22 cellular contexts compared by ENCODE assay signal in genomic region chr1:20704390-20705301, GRCh38. TPM values are rescaled to one million over a fixed set of nuclear protein-coding genes. Genes with fewer than 3 reads are reported as not detected.
A peak's percentile ranks its signal among the peaks of the same experiment; 100 is the strongest.
DNase-seq lines count a peak whose midpoint lies in the region; ATAC-seq and TF ChIP-seq lines count a peak whose summit lies in the region.
"Had no signal": no experiment of that assay in that cellular context is flagged by ENCODE, and none has a peak within 500 bp of the region (broad histone marks: within the 10 kb centered on the region; RNA-seq: fewer than 3 reads in every experiment).

No MANE protein-coding gene starts in this region.

- H2AFZ ChIP-seq in neural progenitor cell (replicated peaks), result no peak overlapping the region
- H2AFZ ChIP-seq: GM23248, PC-9 had no signal

- H3K9me3 Mint-ChIP-seq in glutamatergic neuron (ENCODE audit: unreplicated experiment) (peaks cover 18% of the 10 kb centered on the region), neural progenitor cell (no peaks in the 10 kb centered on the region)
- no peaks in the 10 kb centered on the region for H3K9me3 Mint-ChIP-seq in activated CD4-positive, alpha-beta memory T cell treated with anti-CD3 and anti-CD28 coated beads, Interleukin-2, amount 10 ng/mL, durations not matched to agents 7 days and 5 days
- H3K9me3 Mint-ChIP-seq: CD4-positive, CD25-positive, alpha-beta regulatory T cell had no signal

- H3K9ac ChIP-seq in neural progenitor cell, result no peak overlapping the region
- H3K9ac ChIP-seq: GM23248 had no signal

- H3K9me3 ChIP-seq in HEK293 (ENCODE audit: control insufficient read depth, insufficient read depth, low read depth, low read length), result no peaks in the 10 kb centered on the region
- H3K9me3 ChIP-seq in neural progenitor cell (ENCODE audit: low read depth), result no peaks in the 10 kb centered on the region

- H3K27me3 ChIP-seq in neural progenitor cell, result no peaks in the 10 kb centered on the region

- H4K20me1 ChIP-seq in neural progenitor cell (ENCODE audit: low read depth), result no peaks in the 10 kb centered on the region

- no peaks in the 10 kb centered on the region for H3K36me3 Mint-ChIP-seq in glutamatergic neuron (ENCODE audit: unreplicated experiment)
- no peaks in the 10 kb centered on the region for H3K36me3 Mint-ChIP-seq in neural progenitor cell
- no peaks in the 10 kb centered on the region for H3K36me3 Mint-ChIP-seq in activated CD4-positive, alpha-beta memory T cell treated with anti-CD3 and anti-CD28 coated beads, Interleukin-2, amount 10 ng/mL, durations not matched to agents 7 days and 5 days (ENCODE audit: low read depth)
- H3K36me3 Mint-ChIP-seq: CD4-positive, CD25-positive, alpha-beta regulatory T cell; IgD-negative memory B cell had no signal

- peaks cover 20% of the 10 kb centered on the region for H3K4me1 Mint-ChIP-seq in glutamatergic neuron (ENCODE audit: low read depth, unreplicated experiment)
- peaks cover 13% of the 10 kb centered on the region for H3K4me1 Mint-ChIP-seq in neural progenitor cell
- H3K4me1 Mint-ChIP-seq in activated CD4-positive, alpha-beta memory T cell treated with anti-CD3 and anti-CD28 coated beads, Interleukin-2, amount 10 ng/mL, durations not matched to agents 7 days and 5 days, result no peaks in the 10 kb centered on the region
- H3K4me1 Mint-ChIP-seq: IgD-negative memory B cell had no signal

- H3K27me3 Mint-ChIP-seq in glutamatergic neuron (ENCODE audit: unreplicated experiment), result peaks cover 15% of the 10 kb centered on the region
- H3K27me3 Mint-ChIP-seq in neural progenitor cell (ENCODE audit: insufficient read depth, low read depth), result peaks cover 12% of the 10 kb centered on the region
- H3K27me3 Mint-ChIP-seq in activated CD4-positive, alpha-beta memory T cell treated with anti-CD3 and anti-CD28 coated beads, Interleukin-2, amount 10 ng/mL, durations not matched to agents 7 days and 5 days, result peaks cover 7% of the 10 kb centered on the region

- no peak overlapping the region for H3K4me2 ChIP-seq in neural progenitor cell
- H3K4me2 ChIP-seq: PC-9 had no signal

- ATAC-seq in HG02642 (IDR thresholded peaks at IDR 0.05; ENCODE audit: poor library complexity, unreplicated experiment) (no peak), GM18868 (IDR thresholded peaks at IDR 0.05; ENCODE audit: unreplicated experiment) (no peak)

- H3K36me3 ChIP-seq in HEK293 (ENCODE audit: control insufficient read depth in 2 of 2, insufficient read depth in 1 of 2, low read length in 2 of 2) (peaks cover 0 to 12% of the 10 kb centered on the region in 2 experiments; a peak in 1 of 3 replicates), neural progenitor cell (no peaks in the 10 kb centered on the region)

- no peaks in the 10 kb centered on the region for H3F3A ChIP-seq in neural progenitor cell (ENCODE audit: low read depth)

- H3K4me3 Mint-ChIP-seq in glutamatergic neuron (ENCODE audit: unreplicated experiment), result no peak overlapping the region
- H3K4me3 Mint-ChIP-seq in neural progenitor cell, result no peak overlapping the region
- H3K4me3 Mint-ChIP-seq in activated CD4-positive, alpha-beta memory T cell treated with anti-CD3 and anti-CD28 coated beads, Interleukin-2, amount 10 ng/mL, durations not matched to agents 7 days and 5 days, result no peak overlapping the region
- H3K4me3 Mint-ChIP-seq: CD4-positive, CD25-positive, alpha-beta regulatory T cell; IgD-negative memory B cell had no signal

- no peaks in the 10 kb centered on the region for H3K4me1 ChIP-seq in HEK293 (ENCODE audit: control insufficient read depth, insufficient read depth, low read length)
- no peaks in the 10 kb centered on the region for H3K4me1 ChIP-seq in neural progenitor cell

- H3K4me3 ChIP-seq in HEK293 (ENCODE audit: low read depth, low read length), result no peak overlapping the region
- H3K4me3 ChIP-seq in neural progenitor cell, result no peak overlapping the region
- H3K4me3 ChIP-seq: GM23248, PC-9 had no signal

- H3K27ac Mint-ChIP-seq in glutamatergic neuron (ENCODE audit: unreplicated experiment) (peak overlapping the region; percentile 46), neural progenitor cell (peak overlapping the region; percentile 66)
- H3K27ac Mint-ChIP-seq in activated CD4-positive, alpha-beta memory T cell treated with anti-CD3 and anti-CD28 coated beads, Interleukin-2, amount 10 ng/mL, durations not matched to agents 7 days and 5 days, result no peak overlapping the region
- H3K27ac Mint-ChIP-seq: CD4-positive, CD25-positive, alpha-beta regulatory T cell had no signal

- POLR2A ChIA-PET in HEK293 (lab: Yijun Ruan, JAX), result interaction anchor here (0.6 kb wide), 1 partner anchor 313 kb away, joined by 3 read pairs; no protein-coding TSS in a partner anchor
- POLR2A ChIA-PET in activated CD4-positive, alpha-beta memory T cell treated with anti-CD3 and anti-CD28 coated beads, Interleukin-2, amount 10 ng/mL, durations not matched to agents 7 days and 5 days (lab: Charles Lee), result no interaction called here

- CTCF ChIA-PET in HEK293 (lab: Yijun Ruan, JAX), result interaction anchor here (0.6 kb wide), 1 partner anchor 183 kb away, joined by 3 read pairs; no protein-coding TSS in a partner anchor
- CTCF ChIA-PET in activated CD4-positive, alpha-beta memory T cell treated with anti-CD3 and anti-CD28 coated beads, Interleukin-2, amount 10 ng/mL, durations not matched to agents 7 days and 5 days (lab: Charles Lee), result interaction anchor here (1.1 kb wide), 1 partner anchor 8 kb away, joined by 3 read pairs; no protein-coding TSS in a partner anchor

- no peak overlapping the region for H3K27ac ChIP-seq in HEK293 (ENCODE audit: extremely low read depth, low read depth, low read length)
- peak overlapping the region; percentile 16 for H3K27ac ChIP-seq in angular gyrus (ENCODE audit: low read depth, low read length)
- no peak overlapping the region for H3K27ac ChIP-seq in neural progenitor cell
- H3K27ac ChIP-seq: GM23248, PC-9 had no signal

- no peak for TF ChIP-seq CTCF in HEK293 (tag by site-specific recombination; IDR thresholded peaks at IDR 0.05)
- no peak for TF ChIP-seq CTCF in glutamatergic neuron (IDR thresholded peaks at IDR 0.05; ENCODE audit: partially characterized antibody, unreplicated experiment)
- no peak for TF ChIP-seq CTCF in neural progenitor cell (IDR thresholded peaks at IDR 0.05)

- DNase-seq in glutamatergic neuron (no peak), neural progenitor cell (ENCODE audit: low spot score) (no peak), occipital lobe (lab: John Stamatoyannopoulos, UW) (no peak)
- no peak for DNase-seq in activated CD4-positive, alpha-beta memory T cell treated with anti-CD3 and anti-CD28 coated beads, Interleukin-2, amount 10 ng/mL, durations not matched to agents 7 days and 5 days
- DNase-seq: CD4-positive, CD25-positive, alpha-beta regulatory T cell; GM23248; H7; Karpas-422; NCI-H1092; NCI-H1417 treated with DMSO at 0.1 percent for 48 hours; NCI-H2081; NCI-H2227 treated with DMSO at 0.1 percent for 48 hours; NCI-H526 treated with DMSO at 0.1 percent for 48 hours; PC-9; Right ventricle myocardium superior had no signal

- H3K79me2 ChIP-seq in neural progenitor cell (ENCODE audit: low read depth), result no peaks in the 10 kb centered on the region

TF ChIP-seq in HEK293, 187 proteins besides CTCF, POLR2A, EP300 and RAD21:
- 0 out of 2 replicates have a peak, but pooled peaks have one; percentile 45 for TF ChIP-seq SCRT1 (tag by site-specific recombination; IDR thresholded peaks at IDR 0.05; ENCODE audit: borderline replicate concordance)
- TF ChIP-seq SCRT2 (tag by site-specific recombination; IDR thresholded peaks at IDR 0.05), result peak; percentile 75
- TF ChIP-seq ZNF121 (tag by site-specific recombination; IDR thresholded peaks at IDR 0.05), result no peak

RNA-seq across cellular contexts. Expression of gene KIF17, which starts 13.2 kb away (rescaled TPM):
- total RNA-seq in glutamatergic neuron (ENCODE audit: unreplicated experiment) (1.6 TPM), neural progenitor cell (ENCODE audit: low replicate concordance) (2.2 and 4.0 TPM in 2 replicates), occipital lobe (4.4 TPM)
- total RNA-seq in activated CD4-positive, alpha-beta memory T cell treated with anti-CD3 and anti-CD28 coated beads, Interleukin-2, amount 10 ng/mL, durations not matched to agents 7 days and 5 days, result not detected
- total RNA-seq: CD4-positive, CD25-positive, alpha-beta regulatory T cell; RPMI7951; SK-MEL-5 had no signal

RNA-seq across cellular contexts. Expression of gene SH2D5, which starts 27.9 kb away (rescaled TPM):
- total RNA-seq in glutamatergic neuron (ENCODE audit: unreplicated experiment) (1.2 TPM), neural progenitor cell (ENCODE audit: low replicate concordance) (5.1 and 7.7 TPM in 2 replicates), occipital lobe (0.62 TPM)
- total RNA-seq in activated CD4-positive, alpha-beta memory T cell treated with anti-CD3 and anti-CD28 coated beads, Interleukin-2, amount 10 ng/mL, durations not matched to agents 7 days and 5 days, result under 1 TPM in 1 of 2 experiments, not detected in 1; 0.23 TPM
- total RNA-seq: CD4-positive, CD25-positive, alpha-beta regulatory T cell; Right ventricle myocardium superior had no signal

RNA-seq across cellular contexts. Expression of gene DDOST, which starts 43.5 kb away (rescaled TPM):
- total RNA-seq in glutamatergic neuron (ENCODE audit: unreplicated experiment) (126 TPM), neural progenitor cell (ENCODE audit: low replicate concordance) (151 and 234 TPM in 2 replicates), occipital lobe (90.0 TPM)
- 100 to 1,000 TPM; 171 to 182 TPM for total RNA-seq in activated CD4-positive, alpha-beta memory T cell treated with anti-CD3 and anti-CD28 coated beads, Interleukin-2, amount 10 ng/mL, durations not matched to agents 7 days and 5 days
